34 cellular contexts compared by ENCODE assay signal in genomic region chr17:14228903-14229302, GRCh38. TPM values are rescaled to one million over a fixed set of nuclear protein-coding genes. Genes with fewer than 3 reads are reported as not detected.
DNase-seq lines count a peak whose midpoint lies in the region; ATAC-seq, FAIRE-seq and TF ChIP-seq lines count a peak whose summit lies in the region.
"Had no signal": no experiment of that assay in that cellular context is flagged by ENCODE, and none has a peak within 500 bp of the region (broad histone marks: within the 10 kb centered on the region; RNA-seq: fewer than 3 reads in every experiment).

No MANE protein-coding gene starts in this region.

- H3K4me1 Mint-ChIP-seq in osteocyte (ENCODE audit: unreplicated experiment): peaks cover 64% of the 10 kb centered on the region
- H3K4me1 Mint-ChIP-seq: naive thymus-derived CD4-positive, alpha-beta T cell; stimulated activated memory B cell treated with anti-CD40 and anti-IgM and Interleukin-4, amounts not matched to agents 10 μg/mL and 1 μg/mL and 100 μg/mL, for 72 hours; T-helper 17 cell had no signal

- no peaks in the 10 kb centered on the region for H3K36me3 Mint-ChIP-seq in osteocyte (ENCODE audit: unreplicated experiment)

- FAIRE-seq in endometrium (lab: Jason Lieb, UNC): peak; percentile 80
- FAIRE-seq: G401.6, GM18507, HTR-8/SVneo, urothelium cell line had no signal

- H3K27ac Mint-ChIP-seq in osteocyte (ENCODE audit: unreplicated experiment): peak overlapping the region; percentile 96
- H3K27ac Mint-ChIP-seq: activated T-cell treated with anti-CD3 and anti-CD28 coated beads, Interleukin-2, amount 50 U/mL, for 24 hours; CD4-positive, alpha-beta T cell; stimulated activated memory B cell treated with anti-CD40 and anti-IgM and Interleukin-4, amounts not matched to agents 10 μg/mL and 1 μg/mL and 100 μg/mL, for 72 hours; T-helper 17 cell had no signal

- peaks cover 4% of the 10 kb centered on the region for H3K9me3 Mint-ChIP-seq in osteocyte (ENCODE audit: unreplicated experiment)
- H3K9me3 Mint-ChIP-seq: CD4-positive, alpha-beta T cell; stimulated activated memory B cell treated with anti-CD40 and anti-IgM and Interleukin-4, amounts not matched to agents 10 μg/mL and 1 μg/mL and 100 μg/mL, for 72 hours had no signal

- no peak for TF ChIP-seq CTCF in osteocyte (IDR thresholded peaks at IDR 0.05)

- no peak overlapping the region for H3K4me3 Mint-ChIP-seq in osteocyte (ENCODE audit: unreplicated experiment)
- H3K4me3 Mint-ChIP-seq: activated T-cell treated with anti-CD3 and anti-CD28 coated beads, Interleukin-2, amount 50 U/mL, for 24 hours; CD4-positive, alpha-beta T cell; naive thymus-derived CD4-positive, alpha-beta T cell; stimulated activated memory B cell treated with anti-CD40 and anti-IgM and Interleukin-4, amounts not matched to agents 10 μg/mL and 1 μg/mL and 100 μg/mL, for 72 hours; T-helper 17 cell had no signal

- ATAC-seq in GM18520 (IDR thresholded peaks at IDR 0.05; ENCODE audit: unreplicated experiment): no peak
- no peak for ATAC-seq in GM19351 (IDR thresholded peaks at IDR 0.05; ENCODE audit: unreplicated experiment)
- ATAC-seq in HG02885 (IDR thresholded peaks at IDR 0.05; ENCODE audit: poor library complexity, unreplicated experiment): no peak
- ATAC-seq: heart left ventricle; left lobe of liver; naive thymus-derived CD4-positive, alpha-beta T cell; stimulated activated memory B cell treated with anti-CD40 and anti-IgM and Interleukin-4, amounts not matched to agents 10 μg/mL and 1 μg/mL and 100 μg/mL, for 72 hours; T-helper 17 cell had no signal

- no peaks in the 10 kb centered on the region for H3K27me3 Mint-ChIP-seq in osteocyte (ENCODE audit: unreplicated experiment)
- H3K27me3 Mint-ChIP-seq: activated T-cell treated with anti-CD3 and anti-CD28 coated beads, Interleukin-2, amount 50 U/mL, for 24 hours; CD4-positive, alpha-beta T cell; naive thymus-derived CD4-positive, alpha-beta T cell; stimulated activated memory B cell treated with anti-CD40 and anti-IgM and Interleukin-4, amounts not matched to agents 10 μg/mL and 1 μg/mL and 100 μg/mL, for 72 hours; T-helper 17 cell had no signal

- peak; percentile 22 for DNase-seq in AG20443 (ENCODE audit: low spot score)
- DNase-seq in LHCN-M2 (ENCODE audit: low read depth): peak; percentile 12
- DNase-seq in osteocyte (ENCODE audit: extremely low spot score, unreplicated experiment): no peak
- no peak for DNase-seq in SK-N-DZ (ENCODE audit: low spot score)
- DNase-seq: ACHN; activated CD4-positive, alpha-beta T cell treated with anti-CD3 and anti-CD28 coated beads for 48 hours; activated naive CD4-positive, alpha-beta T cell treated with Interleukin-2 at 50 U/mL for 16 hours; activated T-cell treated with anti-CD3 and anti-CD28 coated beads, Interleukin-2, amount 50 U/mL, for 24 hours; CD4-positive, alpha-beta T cell; DMS153; heart left ventricle; naive thymus-derived CD4-positive, alpha-beta T cell; NCI-H1694; NCI-H2171 treated with DMSO at 0.1 percent for 48 hours; NCI-H526; retina; RPMI8226; stimulated activated CD4-positive, alpha-beta T cell treated with anti-CD3 and anti-CD28 coated beads, Interleukin-4, amount 100 ng/mL, for 1 hour; T-helper 17 cell had no signal

RNA-seq across cellular contexts. Expression of gene CDRT15, which starts 7.8 kb away (rescaled TPM):
- total RNA-seq in LHCN-M2 (2014; rRNA removed) (not detected in 2 replicates), osteocyte (not detected in 2 replicates)
- polyA plus RNA-seq in LHCN-M2 (2012): not detected
- not detected in 2 replicates for polyA plus RNA-seq in SK-N-DZ (2014; cell fraction: cytosol; rRNA removed)
- not detected in 2 replicates for polyA plus RNA-seq in SK-N-DZ (2014; cell fraction: nucleus; rRNA removed)
- total RNA-seq: activated CD8-positive, alpha-beta memory T cell treated with anti-CD3 and anti-CD28 coated beads for 36 hours; breast epithelium; CD4-positive, alpha-beta T cell; H4; heart left ventricle; left lobe of liver; naive thymus-derived CD4-positive, alpha-beta T cell; omental fat pad; suprapubic skin; T-helper 17 cell had no signal
- polyA plus RNA-seq: heart left ventricle had no signal

Comparison
In these comparisons a context has a peak if more than half of its experiments do, and no peak if none do; other contexts are left out.
1. DNase-seq: peak in AG20443 (single experiment) and LHCN-M2 (single experiment); none in osteocyte (single experiment) and SK-N-DZ (single experiment).